Comparison of ENCODE assay signal across 1 cellular context in the genomic region with DNA sequence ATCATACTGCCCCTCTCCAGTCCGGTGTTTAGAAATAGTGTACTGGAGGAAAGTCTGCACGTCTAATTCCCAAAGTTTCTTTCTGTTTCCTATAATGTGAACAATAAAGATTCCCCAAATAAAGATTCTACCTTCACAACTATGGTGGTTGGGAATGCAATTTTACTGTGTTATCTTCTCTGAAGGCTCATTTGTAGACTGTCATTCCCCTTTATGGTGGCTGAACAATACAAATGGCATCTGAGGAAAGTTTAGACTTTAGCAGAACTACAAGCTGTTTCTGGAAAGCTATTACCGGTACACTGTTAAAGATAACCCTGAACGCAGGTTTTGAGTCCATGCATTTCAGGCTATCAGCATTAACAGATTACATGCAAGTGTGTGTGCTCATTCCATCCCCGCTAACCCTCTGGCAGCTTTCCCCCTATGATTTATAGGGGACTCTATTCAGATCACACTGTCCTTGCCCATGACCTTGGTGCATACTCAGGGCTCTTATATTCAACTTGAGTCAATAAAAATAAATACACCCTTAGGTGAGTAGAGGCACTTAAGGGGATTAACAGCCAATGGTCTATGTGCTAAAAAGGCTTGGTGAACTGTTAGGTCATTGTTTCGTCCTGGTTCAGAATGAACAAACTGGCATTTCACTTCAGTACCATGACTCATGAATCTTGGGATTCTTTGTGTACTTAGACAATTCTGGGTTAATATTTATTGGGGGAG.
A peak's percentile ranks its signal among the peaks of the same experiment; 100 is the strongest.
TF ChIP-seq lines count a peak whose summit lies in the region.

No MANE protein-coding gene starts in this region.

TF ChIP-seq in HEK293, 187 proteins besides CTCF, POLR2A, EP300 and RAD21 (continued from another document and continues in another):
- TF ChIP-seq, protein P1, sequence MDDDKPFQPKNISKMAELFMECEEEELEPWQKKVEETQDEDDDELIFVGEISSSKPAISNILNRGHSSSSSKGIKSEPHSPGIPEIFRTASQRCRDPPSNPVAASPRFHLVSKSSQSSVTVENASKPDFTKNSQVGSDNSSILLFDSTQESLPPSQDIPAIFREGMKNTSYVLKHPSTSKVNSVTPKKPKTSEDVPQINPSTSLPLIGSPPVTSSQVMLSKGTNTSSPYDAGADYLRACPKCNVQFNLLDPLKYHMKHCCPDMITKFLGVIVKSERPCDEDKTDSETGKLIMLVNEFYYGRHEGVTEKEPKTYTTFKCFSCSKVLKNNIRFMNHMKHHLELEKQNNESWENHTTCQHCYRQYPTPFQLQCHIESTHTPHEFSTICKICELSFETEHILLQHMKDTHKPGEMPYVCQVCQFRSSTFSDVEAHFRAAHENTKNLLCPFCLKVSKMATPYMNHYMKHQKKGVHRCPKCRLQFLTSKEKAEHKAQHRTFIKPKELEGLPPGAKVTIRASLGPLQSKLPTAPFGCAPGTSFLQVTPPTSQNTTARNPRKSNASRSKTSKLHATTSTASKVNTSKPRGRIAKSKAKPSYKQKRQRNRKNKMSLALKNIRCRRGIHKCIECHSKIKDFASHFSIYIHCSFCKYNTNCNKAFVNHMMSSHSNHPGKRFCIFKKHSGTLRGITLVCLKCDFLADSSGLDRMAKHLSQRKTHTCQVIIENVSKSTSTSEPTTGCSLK (tag by site-specific recombination; IDR thresholded peaks at IDR 0.05) = no peak
- TF ChIP-seq, protein P2, sequence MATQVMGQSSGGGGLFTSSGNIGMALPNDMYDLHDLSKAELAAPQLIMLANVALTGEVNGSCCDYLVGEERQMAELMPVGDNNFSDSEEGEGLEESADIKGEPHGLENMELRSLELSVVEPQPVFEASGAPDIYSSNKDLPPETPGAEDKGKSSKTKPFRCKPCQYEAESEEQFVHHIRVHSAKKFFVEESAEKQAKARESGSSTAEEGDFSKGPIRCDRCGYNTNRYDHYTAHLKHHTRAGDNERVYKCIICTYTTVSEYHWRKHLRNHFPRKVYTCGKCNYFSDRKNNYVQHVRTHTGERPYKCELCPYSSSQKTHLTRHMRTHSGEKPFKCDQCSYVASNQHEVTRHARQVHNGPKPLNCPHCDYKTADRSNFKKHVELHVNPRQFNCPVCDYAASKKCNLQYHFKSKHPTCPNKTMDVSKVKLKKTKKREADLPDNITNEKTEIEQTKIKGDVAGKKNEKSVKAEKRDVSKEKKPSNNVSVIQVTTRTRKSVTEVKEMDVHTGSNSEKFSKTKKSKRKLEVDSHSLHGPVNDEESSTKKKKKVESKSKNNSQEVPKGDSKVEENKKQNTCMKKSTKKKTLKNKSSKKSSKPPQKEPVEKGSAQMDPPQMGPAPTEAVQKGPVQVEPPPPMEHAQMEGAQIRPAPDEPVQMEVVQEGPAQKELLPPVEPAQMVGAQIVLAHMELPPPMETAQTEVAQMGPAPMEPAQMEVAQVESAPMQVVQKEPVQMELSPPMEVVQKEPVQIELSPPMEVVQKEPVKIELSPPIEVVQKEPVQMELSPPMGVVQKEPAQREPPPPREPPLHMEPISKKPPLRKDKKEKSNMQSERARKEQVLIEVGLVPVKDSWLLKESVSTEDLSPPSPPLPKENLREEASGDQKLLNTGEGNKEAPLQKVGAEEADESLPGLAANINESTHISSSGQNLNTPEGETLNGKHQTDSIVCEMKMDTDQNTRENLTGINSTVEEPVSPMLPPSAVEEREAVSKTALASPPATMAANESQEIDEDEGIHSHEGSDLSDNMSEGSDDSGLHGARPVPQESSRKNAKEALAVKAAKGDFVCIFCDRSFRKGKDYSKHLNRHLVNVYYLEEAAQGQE (tag by site-specific recombination; IDR thresholded peaks at IDR 0.05) = no peak
- TF ChIP-seq ZNF202 (tag by site-specific recombination; IDR thresholded peaks at IDR 0.05; ENCODE audit: borderline replicate concordance) = no peak
- TF ChIP-seq ZNF777 (tag by site-specific recombination; IDR thresholded peaks at IDR 0.05; ENCODE audit: borderline replicate concordance) = no peak
- TF ChIP-seq, protein P3, sequence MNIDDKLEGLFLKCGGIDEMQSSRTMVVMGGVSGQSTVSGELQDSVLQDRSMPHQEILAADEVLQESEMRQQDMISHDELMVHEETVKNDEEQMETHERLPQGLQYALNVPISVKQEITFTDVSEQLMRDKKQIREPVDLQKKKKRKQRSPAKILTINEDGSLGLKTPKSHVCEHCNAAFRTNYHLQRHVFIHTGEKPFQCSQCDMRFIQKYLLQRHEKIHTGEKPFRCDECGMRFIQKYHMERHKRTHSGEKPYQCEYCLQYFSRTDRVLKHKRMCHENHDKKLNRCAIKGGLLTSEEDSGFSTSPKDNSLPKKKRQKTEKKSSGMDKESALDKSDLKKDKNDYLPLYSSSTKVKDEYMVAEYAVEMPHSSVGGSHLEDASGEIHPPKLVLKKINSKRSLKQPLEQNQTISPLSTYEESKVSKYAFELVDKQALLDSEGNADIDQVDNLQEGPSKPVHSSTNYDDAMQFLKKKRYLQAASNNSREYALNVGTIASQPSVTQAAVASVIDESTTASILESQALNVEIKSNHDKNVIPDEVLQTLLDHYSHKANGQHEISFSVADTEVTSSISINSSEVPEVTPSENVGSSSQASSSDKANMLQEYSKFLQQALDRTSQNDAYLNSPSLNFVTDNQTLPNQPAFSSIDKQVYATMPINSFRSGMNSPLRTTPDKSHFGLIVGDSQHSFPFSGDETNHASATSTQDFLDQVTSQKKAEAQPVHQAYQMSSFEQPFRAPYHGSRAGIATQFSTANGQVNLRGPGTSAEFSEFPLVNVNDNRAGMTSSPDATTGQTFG (tag by site-specific recombination; IDR thresholded peaks at IDR 0.05; ENCODE audit: borderline replicate concordance) = no peak
- TF ChIP-seq, protein P4, sequence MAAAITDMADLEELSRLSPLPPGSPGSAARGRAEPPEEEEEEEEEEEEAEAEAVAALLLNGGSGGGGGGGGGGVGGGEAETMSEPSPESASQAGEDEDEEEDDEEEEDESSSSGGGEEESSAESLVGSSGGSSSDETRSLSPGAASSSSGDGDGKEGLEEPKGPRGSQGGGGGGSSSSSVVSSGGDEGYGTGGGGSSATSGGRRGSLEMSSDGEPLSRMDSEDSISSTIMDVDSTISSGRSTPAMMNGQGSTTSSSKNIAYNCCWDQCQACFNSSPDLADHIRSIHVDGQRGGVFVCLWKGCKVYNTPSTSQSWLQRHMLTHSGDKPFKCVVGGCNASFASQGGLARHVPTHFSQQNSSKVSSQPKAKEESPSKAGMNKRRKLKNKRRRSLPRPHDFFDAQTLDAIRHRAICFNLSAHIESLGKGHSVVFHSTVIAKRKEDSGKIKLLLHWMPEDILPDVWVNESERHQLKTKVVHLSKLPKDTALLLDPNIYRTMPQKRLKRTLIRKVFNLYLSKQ (tag by site-specific recombination; IDR thresholded peaks at IDR 0.05; ENCODE audit: borderline replicate concordance) = no peak
- TF ChIP-seq, protein P5, sequence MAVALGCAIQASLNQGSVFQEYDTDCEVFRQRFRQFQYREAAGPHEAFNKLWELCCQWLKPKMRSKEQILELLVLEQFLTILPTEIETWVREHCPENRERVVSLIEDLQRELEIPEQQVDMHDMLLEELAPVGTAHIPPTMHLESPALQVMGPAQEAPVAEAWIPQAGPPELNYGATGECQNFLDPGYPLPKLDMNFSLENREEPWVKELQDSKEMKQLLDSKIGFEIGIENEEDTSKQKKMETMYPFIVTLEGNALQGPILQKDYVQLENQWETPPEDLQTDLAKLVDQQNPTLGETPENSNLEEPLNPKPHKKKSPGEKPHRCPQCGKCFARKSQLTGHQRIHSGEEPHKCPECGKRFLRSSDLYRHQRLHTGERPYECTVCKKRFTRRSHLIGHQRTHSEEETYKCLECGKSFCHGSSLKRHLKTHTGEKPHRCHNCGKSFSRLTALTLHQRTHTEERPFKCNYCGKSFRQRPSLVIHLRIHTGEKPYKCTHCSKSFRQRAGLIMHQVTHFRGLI (tag by site-specific recombination; IDR thresholded peaks at IDR 0.05) = no peak
- no peak for TF ChIP-seq ZNF426 (tag by site-specific recombination; IDR thresholded peaks at IDR 0.05)
- no peak for TF ChIP-seq ZNF621 (tag by site-specific recombination; IDR thresholded peaks at IDR 0.05)
- TF ChIP-seq ZNF132 (tag by site-specific recombination; IDR thresholded peaks at IDR 0.05; ENCODE audit: borderline replicate concordance) = no peak
- TF ChIP-seq ZNF549 (tag by site-specific recombination; IDR thresholded peaks at IDR 0.05) = no peak
- TF ChIP-seq, protein P6, sequence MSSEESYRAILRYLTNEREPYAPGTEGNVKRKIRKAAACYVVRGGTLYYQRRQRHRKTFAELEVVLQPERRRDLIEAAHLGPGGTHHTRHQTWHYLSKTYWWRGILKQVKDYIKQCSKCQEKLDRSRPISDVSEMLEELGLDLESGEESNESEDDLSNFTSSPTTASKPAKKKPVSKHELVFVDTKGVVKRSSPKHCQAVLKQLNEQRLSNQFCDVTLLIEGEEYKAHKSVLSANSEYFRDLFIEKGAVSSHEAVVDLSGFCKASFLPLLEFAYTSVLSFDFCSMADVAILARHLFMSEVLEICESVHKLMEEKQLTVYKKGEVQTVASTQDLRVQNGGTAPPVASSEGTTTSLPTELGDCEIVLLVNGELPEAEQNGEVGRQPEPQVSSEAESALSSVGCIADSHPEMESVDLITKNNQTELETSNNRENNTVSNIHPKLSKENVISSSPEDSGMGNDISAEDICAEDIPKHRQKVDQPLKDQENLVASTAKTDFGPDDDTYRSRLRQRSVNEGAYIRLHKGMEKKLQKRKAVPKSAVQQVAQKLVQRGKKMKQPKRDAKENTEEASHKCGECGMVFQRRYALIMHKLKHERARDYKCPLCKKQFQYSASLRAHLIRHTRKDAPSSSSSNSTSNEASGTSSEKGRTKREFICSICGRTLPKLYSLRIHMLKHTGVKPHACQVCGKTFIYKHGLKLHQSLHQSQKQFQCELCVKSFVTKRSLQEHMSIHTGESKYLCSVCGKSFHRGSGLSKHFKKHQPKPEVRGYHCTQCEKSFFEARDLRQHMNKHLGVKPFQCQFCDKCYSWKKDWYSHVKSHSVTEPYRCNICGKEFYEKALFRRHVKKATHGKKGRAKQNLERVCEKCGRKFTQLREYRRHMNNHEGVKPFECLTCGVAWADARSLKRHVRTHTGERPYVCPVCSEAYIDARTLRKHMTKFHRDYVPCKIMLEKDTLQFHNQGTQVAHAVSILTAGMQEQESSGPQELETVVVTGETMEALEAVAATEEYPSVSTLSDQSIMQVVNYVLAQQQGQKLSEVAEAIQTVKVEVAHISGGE (tag by site-specific recombination; conservative IDR thresholded peaks at IDR 0.05; ENCODE audit: low read depth) = no peak
- no peak for TF ChIP-seq YY1 (tag by site-specific recombination; IDR thresholded peaks at IDR 0.05)
- no peak for TF ChIP-seq ZNF585B (tag by site-specific recombination; IDR thresholded peaks at IDR 0.05)
- peak; percentile 56; the same call in 1 of the 2 replicates for TF ChIP-seq ZNF366 (tag by site-specific recombination; conservative IDR thresholded peaks at IDR 0.05)
- TF ChIP-seq ZNF354C (tag by site-specific recombination; IDR thresholded peaks at IDR 0.05; ENCODE audit: borderline replicate concordance, low read depth) = no peak
- 0 out of 2 replicates have a peak, but pooled peaks have one; percentile 37 for TF ChIP-seq ZNF24 (tag by site-specific recombination; IDR thresholded peaks at IDR 0.05)
- no peak for TF ChIP-seq SETDB1 (IDR thresholded peaks at IDR 0.05; ENCODE audit: insufficient read length, low read length)
- TF ChIP-seq, protein P7, sequence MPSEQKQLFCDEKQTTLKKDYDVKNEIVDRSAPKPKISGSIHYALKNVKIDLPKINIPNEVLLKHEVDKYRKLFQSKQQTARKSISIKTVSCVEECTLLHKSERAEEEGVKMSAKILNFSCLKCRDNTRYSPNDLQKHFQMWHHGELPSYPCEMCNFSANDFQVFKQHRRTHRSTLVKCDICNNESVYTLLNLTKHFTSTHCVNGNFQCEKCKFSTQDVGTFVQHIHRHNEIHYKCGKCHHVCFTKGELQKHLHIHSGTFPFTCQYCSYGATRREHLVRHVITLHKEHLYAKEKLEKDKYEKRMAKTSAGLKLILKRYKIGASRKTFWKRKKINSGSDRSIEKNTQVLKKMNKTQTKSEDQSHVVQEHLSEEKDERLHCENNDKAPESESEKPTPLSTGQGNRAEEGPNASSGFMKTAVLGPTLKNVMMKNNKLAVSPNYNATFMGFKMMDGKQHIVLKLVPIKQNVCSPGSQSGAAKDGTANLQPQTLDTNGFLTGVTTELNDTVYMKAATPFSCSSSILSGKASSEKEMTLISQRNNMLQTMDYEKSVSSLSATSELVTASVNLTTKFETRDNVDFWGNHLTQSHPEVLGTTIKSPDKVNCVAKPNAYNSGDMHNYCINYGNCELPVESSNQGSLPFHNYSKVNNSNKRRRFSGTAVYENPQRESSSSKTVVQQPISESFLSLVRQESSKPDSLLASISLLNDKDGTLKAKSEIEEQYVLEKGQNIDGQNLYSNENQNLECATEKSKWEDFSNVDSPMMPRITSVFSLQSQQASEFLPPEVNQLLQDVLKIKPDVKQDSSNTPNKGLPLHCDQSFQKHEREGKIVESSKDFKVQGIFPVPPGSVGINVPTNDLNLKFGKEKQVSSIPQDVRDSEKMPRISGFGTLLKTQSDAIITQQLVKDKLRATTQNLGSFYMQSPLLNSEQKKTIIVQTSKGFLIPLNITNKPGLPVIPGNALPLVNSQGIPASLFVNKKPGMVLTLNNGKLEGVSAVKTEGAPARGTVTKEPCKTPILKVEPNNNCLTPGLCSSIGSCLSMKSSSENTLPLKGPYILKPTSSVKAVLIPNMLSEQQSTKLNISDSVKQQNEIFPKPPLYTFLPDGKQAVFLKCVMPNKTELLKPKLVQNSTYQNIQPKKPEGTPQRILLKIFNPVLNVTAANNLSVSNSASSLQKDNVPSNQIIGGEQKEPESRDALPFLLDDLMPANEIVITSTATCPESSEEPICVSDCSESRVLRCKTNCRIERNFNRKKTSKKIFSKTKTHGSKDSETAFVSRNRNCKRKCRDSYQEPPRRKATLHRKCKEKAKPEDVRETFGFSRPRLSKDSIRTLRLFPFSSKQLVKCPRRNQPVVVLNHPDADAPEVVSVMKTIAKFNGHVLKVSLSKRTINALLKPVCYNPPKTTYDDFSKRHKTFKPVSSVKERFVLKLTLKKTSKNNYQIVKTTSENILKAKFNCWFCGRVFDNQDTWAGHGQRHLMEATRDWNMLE (tag by site-specific recombination; conservative IDR thresholded peaks at IDR 0.05; ENCODE audit: low read depth) = no peak
- TF ChIP-seq ZNF214 (tag by site-specific recombination; IDR thresholded peaks at IDR 0.05; ENCODE audit: borderline replicate concordance) = no peak
- TF ChIP-seq ZNF830 (tag by site-specific recombination; IDR thresholded peaks at IDR 0.05; ENCODE audit: low read depth) = no peak
- no peak for TF ChIP-seq WT1 (tag by site-specific recombination; IDR thresholded peaks at IDR 0.05)
- no peak for TF ChIP-seq GFI1B (tag by site-specific recombination; IDR thresholded peaks at IDR 0.05)
- TF ChIP-seq, protein P8, sequence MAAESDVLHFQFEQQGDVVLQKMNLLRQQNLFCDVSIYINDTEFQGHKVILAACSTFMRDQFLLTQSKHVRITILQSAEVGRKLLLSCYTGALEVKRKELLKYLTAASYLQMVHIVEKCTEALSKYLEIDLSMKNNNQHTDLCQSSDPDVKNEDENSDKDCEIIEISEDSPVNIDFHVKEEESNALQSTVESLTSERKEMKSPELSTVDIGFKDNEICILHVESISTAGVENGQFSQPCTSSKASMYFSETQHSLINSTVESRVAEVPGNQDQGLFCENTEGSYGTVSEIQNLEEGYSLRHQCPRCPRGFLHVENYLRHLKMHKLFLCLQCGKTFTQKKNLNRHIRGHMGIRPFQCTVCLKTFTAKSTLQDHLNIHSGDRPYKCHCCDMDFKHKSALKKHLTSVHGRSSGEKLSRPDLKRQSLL (tag by site-specific recombination; IDR thresholded peaks at IDR 0.05) = no peak
- TF ChIP-seq, protein P9, sequence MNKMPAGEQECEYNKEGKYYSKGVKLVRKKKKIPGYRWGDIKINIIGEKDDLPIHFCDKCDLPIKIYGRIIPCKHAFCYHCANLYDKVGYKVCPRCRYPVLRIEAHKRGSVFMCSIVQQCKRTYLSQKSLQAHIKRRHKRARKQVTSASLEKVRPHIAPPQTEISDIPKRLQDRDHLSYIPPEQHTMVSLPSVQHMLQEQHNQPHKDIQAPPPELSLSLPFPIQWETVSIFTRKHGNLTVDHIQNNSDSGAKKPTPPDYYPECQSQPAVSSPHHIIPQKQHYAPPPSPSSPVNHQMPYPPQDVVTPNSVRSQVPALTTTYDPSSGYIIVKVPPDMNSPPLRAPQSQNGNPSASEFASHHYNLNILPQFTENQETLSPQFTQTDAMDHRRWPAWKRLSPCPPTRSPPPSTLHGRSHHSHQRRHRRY (tag by site-specific recombination; IDR thresholded peaks at IDR 0.05) = no peak
- TF ChIP-seq KLF10 (tag by site-specific recombination; IDR thresholded peaks at IDR 0.05) = 0 out of 2 replicates have a peak, but pooled peaks have one; percentile 27
